Comparison of ENCODE assay signal across 24 cellular contexts in the genomic region with DNA sequence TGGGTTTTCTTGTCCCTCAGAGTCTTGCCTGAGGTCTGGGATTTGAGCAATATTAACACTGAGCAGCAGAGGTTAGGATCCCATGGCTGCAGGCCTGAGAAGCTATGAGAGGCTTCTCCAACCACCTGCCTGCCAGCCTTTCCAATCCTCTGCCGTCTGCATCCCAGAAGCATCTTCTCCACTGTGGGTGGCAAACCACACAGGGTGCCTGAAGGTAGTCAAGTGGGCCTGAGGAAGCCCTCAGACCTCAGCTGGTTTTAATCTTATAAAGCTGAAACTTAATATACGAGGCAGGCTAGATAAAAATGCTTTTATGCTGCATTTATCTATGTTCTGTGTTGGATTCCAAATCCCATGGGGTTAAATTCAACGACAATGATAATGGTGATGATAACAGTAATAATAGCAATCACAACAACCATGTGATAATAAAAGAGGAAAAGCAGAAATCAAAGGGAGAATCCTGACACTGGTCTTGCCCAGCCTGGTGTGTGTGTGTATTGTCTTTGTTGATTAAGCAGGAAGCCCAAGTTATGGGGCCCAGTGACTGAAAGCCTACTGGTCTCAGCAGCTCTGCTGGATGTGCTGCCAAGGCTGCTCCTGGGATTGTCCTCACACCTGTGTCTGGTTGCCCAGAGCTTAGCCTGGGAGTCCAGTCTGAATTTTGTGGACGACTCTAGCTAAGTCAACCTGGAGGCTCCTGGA.
"Had no signal": no experiment of that assay in that cellular context is flagged by ENCODE, and none has a peak within 500 bp of the region (broad histone marks: within the 10 kb centered on the region; RNA-seq: fewer than 3 reads in every experiment).

No MANE protein-coding gene starts in this region.

- H3K27ac ChIP-seq: neutrophil, pancreas, psoas muscle, right lobe of liver, sigmoid colon, stomach, thoracic aorta, thyroid gland, tibial nerve, upper lobe of left lung, vagina had no signal

- H3K4me3 ChIP-seq: pancreas, psoas muscle, right lobe of liver, sigmoid colon, stomach, thoracic aorta, thyroid gland, tibial nerve, upper lobe of left lung, vagina had no signal

- H3K4me1 ChIP-seq: pancreas, psoas muscle, right lobe of liver, stomach, thyroid gland, upper lobe of left lung had no signal

- H3K36me3 ChIP-seq: neutrophil, pancreas, right lobe of liver, sigmoid colon, stomach, thoracic aorta, thyroid gland, tibial nerve, upper lobe of left lung, vagina had no signal

- H3K9me3 ChIP-seq: neutrophil, pancreas, psoas muscle, right lobe of liver, sigmoid colon, thoracic aorta, thyroid gland, vagina had no signal

- H3K27me3 ChIP-seq: neutrophil, pancreas, right lobe of liver, sigmoid colon, stomach, thyroid gland, tibial nerve, upper lobe of left lung, vagina had no signal

- DNase-seq: nephron progenitor cell; nucleus accumbens; pancreas; psoas muscle; right cardiac atrium; right lobe of liver; sigmoid colon; small intestine; stimulated activated CD4-positive, alpha-beta T cell treated with anti-CD3 and anti-CD28 coated beads, Interleukin-15, amount 100 ng/mL, for 24 hours; stimulated activated CD4-positive, alpha-beta T cell treated with anti-CD3 and anti-CD28 coated beads, Interleukin-2, amount 100 ng/mL, for 24 hours; stimulated activated CD4-positive, alpha-beta T cell treated with anti-CD3 and anti-CD28 coated beads, Interleukin-2, amount 100 ng/mL, for 48 hours; stimulated activated CD4-positive, alpha-beta T cell treated with anti-CD3 and anti-CD28 coated beads, Interleukin-4, amount 100 ng/mL, for 24 hours; stimulated activated naive B cell treated with anti-CD40 and anti-IgM and Interleukin-4, amounts not matched to agents 10 μg/mL and 1 μg/mL and 100 μg/mL, for 72 hours; stimulated activated naive CD4-positive, alpha-beta T cell treated with Interleukin-2 at 50 U/mL for 16 hours; stomach; thyroid gland; trophoblast cell; upper lobe of left lung had no signal

- ATAC-seq: natural killer cell treated with Interleukin-12 subunit alpha and Interleukin-12 subunit beta and Interleukin-15 and Interleukin-18, amount 100 ng/mL, for 72 hours; pancreas; psoas muscle; right cardiac atrium; right lobe of liver; stimulated activated effector memory CD8-positive, alpha-beta T cell treated with anti-CD3 and anti-CD28 coated beads, Interleukin-12 subunit alpha, Interleukin-12 subunit beta, amount 100 ng/mL, for 72 hours; stimulated activated naive B cell treated with anti-CD40 and anti-IgM and Interleukin-4, amounts not matched to agents 10 μg/mL and 1 μg/mL and 100 μg/mL, for 72 hours had no signal
